ENCODE assay signal across 8 cellular contexts in genomic region chr1:40078512-40079333, GRCh38. TPM values are rescaled to one million over a fixed set of nuclear protein-coding genes. Genes with fewer than 3 reads are reported as not detected.
A peak's percentile ranks its signal among the peaks of the same experiment; 100 is the strongest.
DNase-seq lines count a peak whose midpoint lies in the region; ATAC-seq and TF ChIP-seq lines count a peak whose summit lies in the region.

No MANE protein-coding gene starts in this region.

- H3K36me3 ChIP-seq in H7 (replicated peaks; ENCODE audit: control insufficient read depth, insufficient read depth, low read length), result peaks cover 4% of the 10 kb centered on the region

- DNase-seq in CD1c-positive myeloid dendritic cell (ENCODE audit: extremely low spot score), result peak; percentile 76
- DNase-seq in H7, result peak; percentile 52
- peak; percentile 66 for DNase-seq in NCI-H510A (lab: John Stamatoyannopoulos, UW)
- DNase-seq in activated CD4-positive, alpha-beta T cell treated with anti-CD3 and anti-CD28 coated beads, Interleukin-2, amount 50 U/mL, for 1 hour, result peak; percentile 38
- peak; percentile 57 to 77 for DNase-seq in erythroblast (lab: John Stamatoyannopoulos, UW)
- DNase-seq in nephron progenitor cell, result peak; percentile 51

- TF ChIP-seq POLR2A in erythroblast (IDR thresholded peaks at IDR 0.05; ENCODE audit: low read length), result no peak
- no peak for TF ChIP-seq POLR2A in GM18505 (IDR thresholded peaks at IDR 0.05; ENCODE audit: borderline replicate concordance, extremely low read depth, insufficient read depth, insufficient read length)

- no peaks in the 10 kb centered on the region for H3K9me3 Mint-ChIP-seq in nephron progenitor cell

- ATAC-seq in GM18505 (IDR thresholded peaks at IDR 0.05; ENCODE audit: unreplicated experiment) (no peak), GM18511 (IDR thresholded peaks at IDR 0.05; ENCODE audit: unreplicated experiment) (no peak)

- TF ChIP-seq CTCF in nephron progenitor cell (IDR thresholded peaks at IDR 0.05), result peak; percentile 74

- H3K4me3 Mint-ChIP-seq in nephron progenitor cell, result no peak overlapping the region

- no peak overlapping the region for H3K4me3 ChIP-seq in H7 (ENCODE audit: insufficient read depth, low read depth, low read length)

- no peaks in the 10 kb centered on the region for H3K27me3 ChIP-seq in H7 (ENCODE audit: control insufficient read depth, insufficient read depth, low read length)

- no peaks in the 10 kb centered on the region for H3K27me3 Mint-ChIP-seq in nephron progenitor cell (ENCODE audit: low read depth, poor library complexity)

- H3K27ac Mint-ChIP-seq in nephron progenitor cell, result no peak overlapping the region

- peaks cover 64% of the 10 kb centered on the region for H3K36me3 Mint-ChIP-seq in nephron progenitor cell (ENCODE audit: low read depth)

- H3K4me1 Mint-ChIP-seq in nephron progenitor cell, result no peaks in the 10 kb centered on the region

RNA-seq across cellular contexts. Expression of gene PPT1, which starts 18.3 kb away (rescaled TPM):
- 108 and 121 TPM in 2 replicates for total RNA-seq in H7 (2014; rRNA removed; shearing (Covaris generic))

RNA-seq across cellular contexts. Expression of gene CAP1, which starts 38.2 kb away (rescaled TPM):
- total RNA-seq in H7 (2014; rRNA removed; shearing (Covaris generic)), result 386 and 432 TPM in 2 replicates
